18 cellular contexts compared by ENCODE assay signal in genomic region chr7:104137971-104138370, GRCh38.
A peak's percentile ranks its signal among the peaks of the same experiment; 100 is the strongest.
DNase-seq lines count a peak whose midpoint lies in the region; ATAC-seq and TF ChIP-seq lines count a peak whose summit lies in the region.
"Had no signal": no experiment of that assay in that cellular context is flagged by ENCODE, and none has a peak within 500 bp of the region (broad histone marks: within the 10 kb centered on the region; RNA-seq: fewer than 3 reads in every experiment).

No MANE protein-coding gene starts in this region.

- CTCF ChIA-PET in WTC11 (lab: Charles Lee), result no interaction called here

- TF ChIP-seq CTCF in WTC11 (IDR thresholded peaks at IDR 0.05) (no peak), fibroblast of villous mesenchyme (IDR thresholded peaks at IDR 0.05; ENCODE audit: insufficient read depth, low read depth, low read length) (no peak)

- H3K27ac Mint-ChIP-seq in WTC11, result no peak overlapping the region
- H3K27ac Mint-ChIP-seq in effector memory CD8-positive, alpha-beta T cell, result peak overlapping the region in 1 of 2 donors; percentile 40
- H3K27ac Mint-ChIP-seq: activated naive CD8-positive, alpha-beta T cell treated with anti-CD3 and anti-CD28 coated beads for 36 hours had no signal

- H3K4me3 Mint-ChIP-seq in WTC11, result no peak overlapping the region
- H3K4me3 Mint-ChIP-seq in effector memory CD8-positive, alpha-beta T cell, result no peak overlapping the region
- H3K4me3 Mint-ChIP-seq: activated naive CD8-positive, alpha-beta T cell treated with anti-CD3 and anti-CD28 coated beads for 36 hours; CD8-positive, alpha-beta memory T cell had no signal

- no peak overlapping the region for H3K4me3 ChIP-seq in fibroblast of villous mesenchyme (ENCODE audit: low read depth, low read length)
- H3K4me3 ChIP-seq in skeletal muscle cell (ENCODE audit: low read depth, low read length), result no peak overlapping the region
- H3K4me3 ChIP-seq: mucosa of descending colon, psoas muscle, stomach had no signal

- POLR2A ChIA-PET in WTC11 (lab: Charles Lee), result no interaction called here

- DNase-seq in GM04504 (ENCODE audit: low read depth) (peak; percentile 35), WTC11 (ENCODE audit: low spot score) (no peak), fibroblast of villous mesenchyme (ENCODE audit: low read depth) (peak; percentile 42), skeletal muscle cell (ENCODE audit: low read depth) (peak; percentile 6), NCI-H1417 (lab: John Stamatoyannopoulos, UW) (no peak), cortex of kidney (lab: John Stamatoyannopoulos, UW) (no peak)
- DNase-seq in effector memory CD8-positive, alpha-beta T cell, result no peak
- DNase-seq: activated naive CD8-positive, alpha-beta T cell treated with anti-CD3 and anti-CD28 coated beads for 36 hours; CD8-positive, alpha-beta memory T cell; mucosa of descending colon; NCI-H146; NCI-H69; psoas muscle; stimulated activated CD4-positive, alpha-beta T cell treated with anti-CD3 and anti-CD28 coated beads, Interleukin-4, amount 100 ng/mL, for 4 hours; stomach had no signal

- no peaks in the 10 kb centered on the region; the same call in 1 of the 2 replicates for H3K27me3 Mint-ChIP-seq in WTC11 (ENCODE audit: low read depth)
- no peaks in the 10 kb centered on the region for H3K27me3 Mint-ChIP-seq in effector memory CD8-positive, alpha-beta T cell
- H3K27me3 Mint-ChIP-seq: activated naive CD8-positive, alpha-beta T cell treated with anti-CD3 and anti-CD28 coated beads for 36 hours; CD8-positive, alpha-beta memory T cell had no signal

- no peaks in the 10 kb centered on the region for H3K9me3 Mint-ChIP-seq in WTC11
- H3K9me3 Mint-ChIP-seq in effector memory CD8-positive, alpha-beta T cell, result no peaks in the 10 kb centered on the region
- H3K9me3 Mint-ChIP-seq: activated naive CD8-positive, alpha-beta T cell treated with anti-CD3 and anti-CD28 coated beads for 36 hours; CD8-positive, alpha-beta memory T cell had no signal

- no peaks in the 10 kb centered on the region for H3K4me1 Mint-ChIP-seq in WTC11
- H3K4me1 Mint-ChIP-seq in effector memory CD8-positive, alpha-beta T cell (ENCODE audit: low read depth in 2 of 2), result peaks cover 0 to 3% of the 10 kb centered on the region in 2 donors

- ATAC-seq in WTC11 (peak; percentile 60), HG03354 (IDR thresholded peaks at IDR 0.05; ENCODE audit: poor library complexity, severe bottlenecking, unreplicated experiment) (no peak)
- no peak for ATAC-seq in effector memory CD8-positive, alpha-beta T cell (replicated peaks)
- ATAC-seq: HepG2, mucosa of descending colon, psoas muscle, Right ventricle myocardium inferior had no signal

- peaks cover 6% of the 10 kb centered on the region for H3K36me3 Mint-ChIP-seq in WTC11
- peaks cover 20% of the 10 kb centered on the region for H3K36me3 Mint-ChIP-seq in effector memory CD8-positive, alpha-beta T cell (ENCODE audit: insufficient read depth)

TF ChIP-seq in WTC11, 78 proteins besides CTCF, POLR2A, EP300 and RAD21:
- TF ChIP-seq TCF7 (CRISPR knock-in tag; IDR thresholded peaks at IDR 0.05; ENCODE audit: low read depth) (no peak), MLX (CRISPR knock-in tag; IDR thresholded peaks at IDR 0.05) (no peak)

Comparison
In these comparisons a context has a peak if more than half of its experiments do, and no peak if none do; other contexts are left out.
1. DNase-seq: peak in GM04504 (single experiment), fibroblast of villous mesenchyme (single experiment) and skeletal muscle cell (single experiment); none in WTC11 (single experiment), NCI-H1417 (0 of 3), cortex of kidney (single experiment) and effector memory CD8-positive, alpha-beta T cell (0 of 3).